In genomic region chr7:34747176-34747781, GRCh38 we compare ENCODE assay signal across 19 cellular contexts.
DNase-seq lines count a peak whose midpoint lies in the region; ATAC-seq and TF ChIP-seq lines count a peak whose summit lies in the region.
"Had no signal": no experiment of that assay in that cellular context is flagged by ENCODE, and none has a peak within 500 bp of the region (broad histone marks: within the 10 kb centered on the region; RNA-seq: fewer than 3 reads in every experiment).

No MANE protein-coding gene starts in this region.

- POLR2A ChIA-PET in PC-3 (lab: Charles Lee; ENCODE audit: unreplicated experiment): no interaction called here

- H3K36me3 Mint-ChIP-seq in nephron progenitor cell (ENCODE audit: low read depth): no peaks in the 10 kb centered on the region
- H3K36me3 Mint-ChIP-seq: activated naive CD8-positive, alpha-beta T cell; CD8-positive, alpha-beta memory T cell had no signal

- H3K4me3 ChIP-seq in heart right ventricle (no peak overlapping the region), right atrium auricular region (no peak overlapping the region), PC-3 (ENCODE audit: low read length) (no peak overlapping the region), upper lobe of right lung (no peak overlapping the region)
- H3K4me3 ChIP-seq: cardiac muscle cell had no signal

- H2AFZ ChIP-seq in PC-3 (ENCODE audit: low read length): no peak overlapping the region

- 75 to 81% methylated on average over 8 of the region's 8 CpGs for whole genome bisulfite sequencing in heart right ventricle, 2 donors

- H3K79me2 ChIP-seq in PC-3 (ENCODE audit: low read length): no peaks in the 10 kb centered on the region

- peaks cover 0 to 23% (median 5%) of the 10 kb centered on the region in 9 donors for H3K4me1 ChIP-seq in heart right ventricle
- H3K4me1 ChIP-seq in right atrium auricular region: peaks cover 0 to 18% of the 10 kb centered on the region in 2 donors
- H3K4me1 ChIP-seq in PC-3 (ENCODE audit: insufficient read depth, low read length): peaks cover 20% of the 10 kb centered on the region
- H3K4me1 ChIP-seq in upper lobe of right lung: peaks cover 14% of the 10 kb centered on the region

- DNase-seq in heart right ventricle (no peak), right atrium auricular region (ENCODE audit: low spot score) (no peak), PC-3 (no peak), upper lobe of right lung (no peak), nephron progenitor cell (no peak), LoVo (ENCODE audit: low spot score) (no peak)
- DNase-seq: activated CD4-positive, alpha-beta memory T cell treated with anti-CD3 and anti-CD28 coated beads, Interleukin-2, amount 10 ng/mL, durations not matched to agents 7 days and 5 days; activated T-cell treated with anti-CD3 and anti-CD28 coated beads, Interleukin-2, amount 50 U/mL, for 4 hours; CD8-positive, alpha-beta memory T cell; head of caudate nucleus; Karpas-422; midbrain; NCI-H526 treated with DMSO at 0.1 percent for 48 hours; stimulated activated CD4-positive, alpha-beta T cell treated with anti-CD3 and anti-CD28 coated beads, Interleukin-1b, Interleukin-23, amount 100 ng/mL, for 48 hours; SW 1271 had no signal

- intact Hi-C loops in heart right ventricle (cut with DNase I): loop anchor here in 1 of 10 donors (5.0 kb wide), 1 partner anchor 290 kb away; the partner anchor contains the start of gene DPY19L1
- intact Hi-C loops in PC-3 (cut with micrococcal nuclease): loop anchor here (5.0 kb wide), 1 partner anchor 950 kb away; the partner anchor contains the start of gene HERPUD2
- intact Hi-C loops in upper lobe of right lung (cut with DNase I): no loop called here

- H3K27me3 ChIP-seq in heart right ventricle (no peaks in the 10 kb centered on the region), right atrium auricular region (no peaks in the 10 kb centered on the region), PC-3 (ENCODE audit: low read length) (no peaks in the 10 kb centered on the region), upper lobe of right lung (no peaks in the 10 kb centered on the region)
- H3K27me3 ChIP-seq: cardiac muscle cell had no signal

- H3K9me3 Mint-ChIP-seq in nephron progenitor cell: peaks cover 13% of the 10 kb centered on the region
- H3K9me3 Mint-ChIP-seq: activated CD4-positive, alpha-beta memory T cell treated with anti-CD3 and anti-CD28 coated beads, Interleukin-2, amount 10 ng/mL, durations not matched to agents 7 days and 5 days had no signal

- H3K4me3 Mint-ChIP-seq in nephron progenitor cell: no peak overlapping the region
- H3K4me3 Mint-ChIP-seq: activated CD4-positive, alpha-beta memory T cell treated with anti-CD3 and anti-CD28 coated beads, Interleukin-2, amount 10 ng/mL, durations not matched to agents 7 days and 5 days; activated naive CD8-positive, alpha-beta T cell; activated T-cell treated with anti-CD3 and anti-CD28 coated beads, Interleukin-2, amount 50 U/mL, for 4 hours; CD8-positive, alpha-beta memory T cell had no signal

- H3K27ac Mint-ChIP-seq in nephron progenitor cell: no peak overlapping the region
- H3K27ac Mint-ChIP-seq: activated CD4-positive, alpha-beta memory T cell treated with anti-CD3 and anti-CD28 coated beads, Interleukin-2, amount 10 ng/mL, durations not matched to agents 7 days and 5 days; activated naive CD8-positive, alpha-beta T cell had no signal

- CTCF ChIA-PET in PC-3 (lab: Charles Lee): no interaction called here

- ATAC-seq in heart right ventricle (no peak), HG02588 (IDR thresholded peaks at IDR 0.05; ENCODE audit: unreplicated experiment) (peak; percentile 58), PC-3 (no peak), upper lobe of right lung (no peak), HG03469 (IDR thresholded peaks at IDR 0.05; ENCODE audit: unreplicated experiment) (no peak)
- ATAC-seq: activated T-cell treated with anti-CD3 and anti-CD28 coated beads, Interleukin-2, amount 50 U/mL, for 4 hours had no signal

- peak overlapping the region; percentile 66; the same call in 1 of the 2 replicates for H3K4me2 ChIP-seq in PC-3 (ENCODE audit: low read length)

- peaks cover 0 to 10% (median 0%) of the 10 kb centered on the region in 11 donors for H3K9me3 ChIP-seq in heart right ventricle
- H3K9me3 ChIP-seq in right atrium auricular region: no peaks in the 10 kb centered on the region
- H3K9me3 ChIP-seq in PC-3 (ENCODE audit: low read length): no peaks in the 10 kb centered on the region
- no peaks in the 10 kb centered on the region for H3K9me3 ChIP-seq in upper lobe of right lung

- H3K36me3 ChIP-seq in heart right ventricle: no peaks in the 10 kb centered on the region
- H3K36me3 ChIP-seq in right atrium auricular region: no peaks in the 10 kb centered on the region
- no peaks in the 10 kb centered on the region for H3K36me3 ChIP-seq in PC-3 (ENCODE audit: low read depth, low read length)
- no peaks in the 10 kb centered on the region for H3K36me3 ChIP-seq in upper lobe of right lung
- H3K36me3 ChIP-seq: cardiac muscle cell had no signal

- no peaks in the 10 kb centered on the region for H3K27me3 Mint-ChIP-seq in nephron progenitor cell (ENCODE audit: low read depth, poor library complexity)

- no peaks in the 10 kb centered on the region for H3K9me2 ChIP-seq in PC-3 (replicated peaks; ENCODE audit: low read length)

- no TSS peak for BruUV-seq in PC-3 (replicated peaks; lab: Mats Ljungman, UMichigan)

- H3K27ac ChIP-seq in heart right ventricle: peak overlapping the region in 6 of 10 donors; percentile 52 to 78 (median 68)
- peak overlapping the region in 1 of 2 donors; percentile 71 for H3K27ac ChIP-seq in right atrium auricular region
- H3K27ac ChIP-seq in PC-3 (ENCODE audit: low read length): no peak overlapping the region
- H3K27ac ChIP-seq in upper lobe of right lung: peak overlapping the region; percentile 55
- H3K27ac ChIP-seq: cardiac muscle cell had no signal

- no peaks in the 10 kb centered on the region for H4K20me1 ChIP-seq in PC-3 (ENCODE audit: low read length)

- no peaks in the 10 kb centered on the region for H3K4me1 Mint-ChIP-seq in nephron progenitor cell
- H3K4me1 Mint-ChIP-seq: activated CD4-positive, alpha-beta memory T cell treated with anti-CD3 and anti-CD28 coated beads, Interleukin-2, amount 10 ng/mL, durations not matched to agents 7 days and 5 days; CD8-positive, alpha-beta memory T cell had no signal

- H3F3A ChIP-seq in PC-3 (ENCODE audit: low read length, unreplicated experiment): peaks cover 6% of the 10 kb centered on the region

- TF ChIP-seq CTCF in heart right ventricle (IDR thresholded peaks at IDR 0.05) (no peak), right atrium auricular region (IDR thresholded peaks at IDR 0.05) (no peak), PC-3 (conservative IDR thresholded peaks at IDR 0.05; ENCODE audit: low read depth, low read length) (no peak), upper lobe of right lung (IDR thresholded peaks at IDR 0.05) (no peak), nephron progenitor cell (IDR thresholded peaks at IDR 0.05) (no peak)

- no peak overlapping the region for H3K9ac ChIP-seq in PC-3 (ENCODE audit: low read length)
